ENCODE assay signal across 19 cellular contexts in genomic region chr10:86765548-86765947, GRCh38. TPM values are rescaled to one million over a fixed set of nuclear protein-coding genes. Genes with fewer than 3 reads are reported as not detected.
DNase-seq lines count a peak whose midpoint lies in the region; ATAC-seq and TF ChIP-seq lines count a peak whose summit lies in the region.
"Had no signal": no experiment of that assay in that cellular context is flagged by ENCODE, and none has a peak within 500 bp of the region (broad histone marks: within the 10 kb centered on the region; RNA-seq: fewer than 3 reads in every experiment).

No MANE protein-coding gene starts in this region.

- no peak overlapping the region for H3K4me3 ChIP-seq in GM23338

- H3K4me1 ChIP-seq in GM23338 (ENCODE audit: insufficient read depth): peaks cover 77% of the 10 kb centered on the region

- POLR2A ChIA-PET in WTC11 (lab: Charles Lee): interaction anchor here (0.5 to 1.2 kb wide), 3 partner anchors 9 to 274 kb away, joined by 3 to 4 read pairs (median 4); partner anchors contain the start of gene BMPR1A

- H3K27me3 Mint-ChIP-seq in GM23338 (ENCODE audit: insufficient read depth, low read depth, poor library complexity): no peaks in the 10 kb centered on the region
- no peaks in the 10 kb centered on the region for H3K27me3 Mint-ChIP-seq in WTC11 (ENCODE audit: low read depth)
- H3K27me3 Mint-ChIP-seq in nephron progenitor cell (ENCODE audit: low read depth, poor library complexity): no peaks in the 10 kb centered on the region
- H3K27me3 Mint-ChIP-seq: CD4-positive, alpha-beta memory T cell had no signal

- peaks cover 72% of the 10 kb centered on the region for H4K20me1 ChIP-seq in GM23338 (replicated peaks; ENCODE audit: insufficient read depth)

- no peaks in the 10 kb centered on the region for H3K9me2 ChIP-seq in GM23338 (ENCODE audit: insufficient read depth)

- H3K9me3 Mint-ChIP-seq in GM23338 (no peaks in the 10 kb centered on the region), WTC11 (no peaks in the 10 kb centered on the region), nephron progenitor cell (peaks cover 8% of the 10 kb centered on the region)
- H3K9me3 Mint-ChIP-seq: HFFc6 had no signal

- no peak for ATAC-seq in GM23338
- ATAC-seq in WTC11: no peak
- ATAC-seq in HG03175 (IDR thresholded peaks at IDR 0.05; ENCODE audit: unreplicated experiment): no peak
- no peak for ATAC-seq in GM19467 (IDR thresholded peaks at IDR 0.05; ENCODE audit: unreplicated experiment)
- ATAC-seq: HCT116 had no signal

- DNase-seq in GM23338 (ENCODE audit: low spot score) (no peak), WTC11 (ENCODE audit: low spot score) (no peak), iris pigment epithelial cell (ENCODE audit: low read depth) (peak; percentile 54), nephron progenitor cell (no peak), GF-D8 (lab: John Stamatoyannopoulos, UW) (no peak), cerebellar cortex (ENCODE audit: low spot score) (no peak)
- DNase-seq: ACHN; CD4-positive, alpha-beta memory T cell; DMS153; DMS79; GDM1; GOT3; H7; HFFc6 had no signal

- H3K36me3 Mint-ChIP-seq in GM23338 (ENCODE audit: low read depth): no peaks in the 10 kb centered on the region
- no peaks in the 10 kb centered on the region; the same call in 1 of the 2 replicates for H3K36me3 Mint-ChIP-seq in WTC11
- H3K36me3 Mint-ChIP-seq in nephron progenitor cell (ENCODE audit: low read depth): peaks cover 39% of the 10 kb centered on the region
- H3K36me3 Mint-ChIP-seq: CD4-positive, alpha-beta memory T cell had no signal

- H3K4me3 Mint-ChIP-seq in GM23338 (no peak overlapping the region), WTC11 (no peak overlapping the region; the same call in 1 of the 2 replicates), nephron progenitor cell (no peak overlapping the region)
- H3K4me3 Mint-ChIP-seq: CD4-positive, alpha-beta memory T cell; HFFc6 had no signal

- peak overlapping the region; percentile 18; the same call in 1 of the 2 replicates for H3K27ac ChIP-seq in GM23338 (ENCODE audit: low read depth)
- H3K27ac ChIP-seq: C4-2B, KMS-11 had no signal

- H3K4me2 ChIP-seq in GM23338: no peak overlapping the region
- H3K4me2 ChIP-seq: KMS-11 had no signal

- H3K4me1 Mint-ChIP-seq in GM23338: peaks cover 66% of the 10 kb centered on the region
- peaks cover 82% of the 10 kb centered on the region for H3K4me1 Mint-ChIP-seq in WTC11
- H3K4me1 Mint-ChIP-seq in nephron progenitor cell: peaks cover 46% of the 10 kb centered on the region

- peaks cover 100% of the 10 kb centered on the region for H3K79me2 ChIP-seq in GM23338 (replicated peaks; ENCODE audit: insufficient read depth)

- no peak overlapping the region for H2AFZ ChIP-seq in GM23338

- H3F3A ChIP-seq in GM23338 (replicated peaks; ENCODE audit: low read depth): no peaks in the 10 kb centered on the region

- no peaks in the 10 kb centered on the region for H3K36me3 ChIP-seq in GM23338 (ENCODE audit: insufficient read depth)

- H3K27me3 ChIP-seq in GM23338 (ENCODE audit: insufficient read depth): no peaks in the 10 kb centered on the region

- TF ChIP-seq CTCF in GM23338 (conservative IDR thresholded peaks at IDR 0.05; ENCODE audit: low read depth in 2 of 2): no peak
- TF ChIP-seq CTCF in WTC11 (IDR thresholded peaks at IDR 0.05): no peak
- TF ChIP-seq CTCF in nephron progenitor cell (IDR thresholded peaks at IDR 0.05): no peak

- H3K27ac Mint-ChIP-seq in GM23338 (no peak overlapping the region; the same call in 1 of the 2 replicates), WTC11 (peak overlapping the region; percentile 67), nephron progenitor cell (peak overlapping the region; percentile 43)
- H3K27ac Mint-ChIP-seq: HFFc6 had no signal

- CTCF ChIA-PET in WTC11 (lab: Charles Lee): interaction anchor here (0.6 to 1.2 kb wide), 2 partner anchors 91 to 180 kb away, joined by 3 to 4 read pairs; no protein-coding TSS in a partner anchor

TF ChIP-seq in GM23338, 12 proteins besides CTCF, POLR2A, EP300 and RAD21 (continues in another document):
- TF ChIP-seq NANOG (IDR thresholded peaks at IDR 0.05; ENCODE audit: borderline replicate concordance): no peak

TF ChIP-seq in WTC11, 78 proteins besides CTCF, POLR2A, EP300 and RAD21 (continues in another document):
- no peak for TF ChIP-seq ESRRA (CRISPR knock-in tag; IDR thresholded peaks at IDR 0.05; ENCODE audit: borderline replicate concordance)
- no peak for TF ChIP-seq ZNF317 (CRISPR knock-in tag; IDR thresholded peaks at IDR 0.05; ENCODE audit: borderline replicate concordance, low read depth)
- TF ChIP-seq IRF2 (CRISPR knock-in tag; IDR thresholded peaks at IDR 0.05; ENCODE audit: borderline replicate concordance, low read depth): no peak
- no peak for TF ChIP-seq PREB (CRISPR knock-in tag; IDR thresholded peaks at IDR 0.05; ENCODE audit: borderline replicate concordance)
- no peak for TF ChIP-seq KAT7 (CRISPR knock-in tag; IDR thresholded peaks at IDR 0.05; ENCODE audit: borderline replicate concordance)
- TF ChIP-seq ZNF425 (CRISPR knock-in tag; conservative IDR thresholded peaks at IDR 0.05): no peak
- TF ChIP-seq, protein P1, sequence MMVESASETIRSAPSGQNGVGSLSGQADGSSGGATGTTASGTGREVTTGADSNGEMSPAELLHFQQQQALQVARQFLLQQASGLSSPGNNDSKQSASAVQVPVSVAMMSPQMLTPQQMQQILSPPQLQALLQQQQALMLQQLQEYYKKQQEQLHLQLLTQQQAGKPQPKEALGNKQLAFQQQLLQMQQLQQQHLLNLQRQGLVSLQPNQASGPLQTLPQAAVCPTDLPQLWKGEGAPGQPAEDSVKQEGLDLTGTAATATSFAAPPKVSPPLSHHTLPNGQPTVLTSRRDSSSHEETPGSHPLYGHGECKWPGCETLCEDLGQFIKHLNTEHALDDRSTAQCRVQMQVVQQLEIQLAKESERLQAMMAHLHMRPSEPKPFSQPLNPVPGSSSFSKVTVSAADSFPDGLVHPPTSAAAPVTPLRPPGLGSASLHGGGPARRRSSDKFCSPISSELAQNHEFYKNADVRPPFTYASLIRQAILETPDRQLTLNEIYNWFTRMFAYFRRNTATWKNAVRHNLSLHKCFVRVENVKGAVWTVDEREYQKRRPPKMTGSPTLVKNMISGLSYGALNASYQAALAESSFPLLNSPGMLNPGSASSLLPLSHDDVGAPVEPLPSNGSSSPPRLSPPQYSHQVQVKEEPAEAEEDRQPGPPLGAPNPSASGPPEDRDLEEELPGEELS (CRISPR knock-in tag; IDR thresholded peaks at IDR 0.05): no peak
- TF ChIP-seq TEAD4 (CRISPR knock-in tag; IDR thresholded peaks at IDR 0.05): no peak
- TF ChIP-seq SP1 (CRISPR knock-in tag; conservative IDR thresholded peaks at IDR 0.05): no peak
- TF ChIP-seq ZNF671 (CRISPR knock-in tag; IDR thresholded peaks at IDR 0.05): no peak
- no peak for TF ChIP-seq HMGA2 (CRISPR knock-in tag; IDR thresholded peaks at IDR 0.05)
- no peak for TF ChIP-seq FOXK1 (CRISPR knock-in tag; IDR thresholded peaks at IDR 0.05)
- TF ChIP-seq ATF2 (CRISPR knock-in tag; IDR thresholded peaks at IDR 0.05; ENCODE audit: borderline replicate concordance, low read depth): no peak
- TF ChIP-seq ZMAT4 (CRISPR knock-in tag; IDR thresholded peaks at IDR 0.05): no peak
- TF ChIP-seq JAZF1 (CRISPR knock-in tag; IDR thresholded peaks at IDR 0.05): no peak

RNA-seq across cellular contexts. Expression of gene BMPR1A, which starts 9.1 kb away (rescaled TPM):
- 82.5 and 87.7 TPM in 2 replicates for total RNA-seq in GM23338 (2014; rRNA removed; shearing (Covaris generic))
- 12.4 and 14.2 TPM in 2 replicates for polyA plus RNA-seq in GM23338 (2016; fragmentation: Nextera tagmentation; extraction: Ambion mirVana)
- 99.7 to 107 TPM (median 104 TPM) in 3 replicates for total RNA-seq in WTC11 (2021)
